8 cellular contexts compared by ENCODE assay signal in genomic region chr2:3827673-3828575, GRCh38.
DNase-seq lines count a peak whose midpoint lies in the region; ATAC-seq and TF ChIP-seq lines count a peak whose summit lies in the region.

No MANE protein-coding gene starts in this region.

- DNase-seq in CD14-positive monocyte (ENCODE audit: low spot score) (no peak), OCI-M1 (lab: John Stamatoyannopoulos, UW) (peak; percentile 55), heart right ventricle (peak in 1 of 2 donors; percentile 9), NCI-H524 treated with DMSO at 0.1 percent for 48 hours (lab: John Stamatoyannopoulos, UW) (no peak)
- DNase-seq in natural killer cell treated with Interleukin-12 subunit alpha and Interleukin-12 subunit beta and Interleukin-15 and Interleukin-18, amount 100 ng/mL, for 72 hours (ENCODE audit: low spot score): no peak
- no peak for DNase-seq in activated CD4-positive, CD25-positive, alpha-beta regulatory T cell (lab: John Stamatoyannopoulos, UW)

- TF ChIP-seq CTCF in CD14-positive monocyte (IDR thresholded peaks at IDR 0.05) (peak; percentile 48), heart right ventricle (IDR thresholded peaks at IDR 0.05) (peak in 8 of 9 donors; percentile 30 to 62 (median 59))

- peak overlapping the region in 1 of 7 donors; percentile 33 for H3K27ac Mint-ChIP-seq in CD14-positive monocyte
- no peak overlapping the region for H3K27ac Mint-ChIP-seq in natural killer cell treated with Interleukin-12 subunit alpha and Interleukin-12 subunit beta and Interleukin-15 and Interleukin-18, amount 100 ng/mL, for 72 hours

- intact Hi-C loops in CD14-positive monocyte (cut with micrococcal nuclease) (no loop called here), heart right ventricle (cut with DNase I) (loop anchor here in 3 of 10 donors (2.0 to 5.0 kb wide), 2 partner anchors 99 to 101 kb away; no protein-coding TSS in a partner anchor)

- no peaks in the 10 kb centered on the region for H3K36me3 ChIP-seq in heart right ventricle

- H3K27ac ChIP-seq in heart right ventricle: no peak overlapping the region

- H3K27me3 ChIP-seq in heart right ventricle: peaks cover 0 to 2% (median 0%) of the 10 kb centered on the region in 7 donors

- ATAC-seq in GM18867 (IDR thresholded peaks at IDR 0.05; ENCODE audit: unreplicated experiment) (peak; percentile 60), heart right ventricle (peak in 2 of 8 donors; percentile 39 to 51), HG02981 (IDR thresholded peaks at IDR 0.05; ENCODE audit: unreplicated experiment) (no peak)
- ATAC-seq in natural killer cell treated with Interleukin-12 subunit alpha and Interleukin-12 subunit beta and Interleukin-15 and Interleukin-18, amount 100 ng/mL, for 72 hours: no peak

- 75 to 76% methylated on average over 6 of the region's 6 CpGs for WGBS in heart right ventricle, 2 donors

- H3K4me1 ChIP-seq in heart right ventricle: no peaks in the 10 kb centered on the region

- no peaks in the 10 kb centered on the region for H3K4me1 Mint-ChIP-seq in CD14-positive monocyte
- no peaks in the 10 kb centered on the region for H3K4me1 Mint-ChIP-seq in natural killer cell treated with Interleukin-12 subunit alpha and Interleukin-12 subunit beta and Interleukin-15 and Interleukin-18, amount 100 ng/mL, for 72 hours (ENCODE audit: low read depth in 2 of 2)

- no peak overlapping the region for H3K4me3 ChIP-seq in heart right ventricle

- H3K9me3 Mint-ChIP-seq in CD14-positive monocyte: peaks cover 0 to 2% (median 0%) of the 10 kb centered on the region in 7 donors
- peaks cover 3% of the 10 kb centered on the region for H3K9me3 Mint-ChIP-seq in natural killer cell treated with Interleukin-12 subunit alpha and Interleukin-12 subunit beta and Interleukin-15 and Interleukin-18, amount 100 ng/mL, for 72 hours

- H3K36me3 Mint-ChIP-seq in CD14-positive monocyte: no peaks in the 10 kb centered on the region
- H3K36me3 Mint-ChIP-seq in natural killer cell treated with Interleukin-12 subunit alpha and Interleukin-12 subunit beta and Interleukin-15 and Interleukin-18, amount 100 ng/mL, for 72 hours: no peaks in the 10 kb centered on the region

- peaks cover 0 to 18% (median 0%) of the 10 kb centered on the region in 11 donors for H3K9me3 ChIP-seq in heart right ventricle

- peaks cover 0 to 4% (median 4%) of the 10 kb centered on the region in 3 donors for H3K27me3 Mint-ChIP-seq in CD14-positive monocyte (ENCODE audit: low read depth in 3 of 3)
- peaks cover 0 to 2% of the 10 kb centered on the region in 2 donors for H3K27me3 Mint-ChIP-seq in natural killer cell treated with Interleukin-12 subunit alpha and Interleukin-12 subunit beta and Interleukin-15 and Interleukin-18, amount 100 ng/mL, for 72 hours

- no peak overlapping the region for H3K4me3 Mint-ChIP-seq in CD14-positive monocyte
- H3K4me3 Mint-ChIP-seq in natural killer cell treated with Interleukin-12 subunit alpha and Interleukin-12 subunit beta and Interleukin-15 and Interleukin-18, amount 100 ng/mL, for 72 hours: no peak overlapping the region
